16 cellular contexts compared by ENCODE assay signal in the genomic region with DNA sequence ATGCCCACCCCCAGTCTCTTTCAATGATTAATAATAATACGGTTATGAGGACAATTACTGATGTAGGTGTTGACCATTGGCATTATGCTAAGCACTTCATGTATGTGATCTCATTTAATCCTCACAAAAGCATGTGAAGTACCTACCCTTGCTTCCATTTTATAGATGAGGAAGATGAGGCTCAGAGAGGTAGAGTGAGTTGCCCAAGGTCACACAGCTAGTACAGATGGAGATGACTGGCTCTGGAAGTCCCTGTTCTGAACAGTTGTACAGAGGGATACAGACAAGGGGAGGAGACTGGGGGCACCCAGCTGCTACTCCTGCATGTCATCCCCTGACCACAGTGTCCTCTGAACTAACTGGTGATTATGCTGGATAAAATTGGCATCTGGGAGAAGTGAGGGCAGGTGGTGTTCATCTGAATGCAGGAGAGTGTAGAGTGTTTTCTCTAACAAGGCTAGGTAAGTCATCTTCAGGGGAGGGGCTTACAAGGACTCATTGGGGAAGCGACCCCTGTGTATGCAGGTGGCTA. TPM values are rescaled to one million over a fixed set of nuclear protein-coding genes. Genes with fewer than 3 reads are reported as not detected.
A peak's percentile ranks its signal among the peaks of the same experiment; 100 is the strongest.
DNase-seq lines count a peak whose midpoint lies in the region; ATAC-seq and TF ChIP-seq lines count a peak whose summit lies in the region.
"Had no signal": no experiment of that assay in that cellular context is flagged by ENCODE, and none has a peak within 500 bp of the region (broad histone marks: within the 10 kb centered on the region; RNA-seq: fewer than 3 reads in every experiment).

No MANE protein-coding gene starts in this region.

- intact Hi-C loops in left ventricle myocardium inferior (cut with micrococcal nuclease) = no loop called here
- intact Hi-C loops in Right ventricle myocardium inferior (cut with DNase I) = no loop called here
- intact Hi-C loops in PC-9 (cut with micrococcal nuclease; ENCODE audit: unreplicated experiment) = loop anchor here (2.0 kb wide), 1 partner anchor 31 kb away; no protein-coding TSS in a partner anchor

- DNase-seq in left ventricle myocardium inferior (no peak), Right ventricle myocardium inferior (ENCODE audit: missing footprints) (no peak), PC-9 (no peak), upper lobe of left lung (no peak), A172 (ENCODE audit: low spot score) (no peak), GM10248 (ENCODE audit: extremely low spot score) (no peak)
- no peak for DNase-seq in stimulated activated CD4-positive, alpha-beta T cell treated with anti-CD3 and anti-CD28 coated beads, Interleukin-4, amount 100 ng/mL, for 4 hours
- DNase-seq: aorta, dermis blood vessel endothelial cell, DND-41, midbrain, upper lobe of right lung had no signal

- peaks cover 40% of the 10 kb centered on the region for H3K79me2 ChIP-seq in PC-9 (ENCODE audit: low read depth)

- peak overlapping the region; percentile 44 for H3K4me2 ChIP-seq in PC-9

- H3K27ac ChIP-seq in left ventricle myocardium inferior (replicated peaks) = peak overlapping the region; percentile 50
- H3K27ac ChIP-seq in PC-9 = no peak overlapping the region
- H3K27ac ChIP-seq in iPS-18a (ENCODE audit: low read length) = peak overlapping the region; percentile 19
- peak overlapping the region; percentile 50 to 80 (median 66) for H3K27ac ChIP-seq in upper lobe of left lung
- H3K27ac ChIP-seq: BLaER1 treated with 17β-estradiol and CSF1 and Interleukin-3, amounts not matched to agents 10 nM and 100 nM; parathyroid adenoma; upper lobe of right lung had no signal

- no peak for ATAC-seq in Right ventricle myocardium inferior
- no peak for ATAC-seq in upper lobe of left lung (ENCODE audit: low FRiP score in 2 of 2)
- ATAC-seq: activated CD4-positive, CD25-positive, alpha-beta regulatory T cell treated with anti-CD3 and anti-CD28 coated beads, Interleukin-2, amount 50 U/mL, for 24 hours had no signal

- no peak for TF ChIP-seq POLR2A in upper lobe of left lung (IDR thresholded peaks at IDR 0.05)

- H3K9me3 ChIP-seq in left ventricle myocardium inferior (replicated peaks) (no peaks in the 10 kb centered on the region), PC-9 (ENCODE audit: insufficient read depth, low read depth) (no peaks in the 10 kb centered on the region), iPS-18a (ENCODE audit: control insufficient read depth, low read depth, low read length) (no peaks in the 10 kb centered on the region), upper lobe of left lung (no peaks in the 10 kb centered on the region)
- H3K9me3 ChIP-seq: BLaER1 treated with 17β-estradiol and CSF1 and Interleukin-3, amounts not matched to agents 10 nM and 100 nM; upper lobe of right lung had no signal

- no peak overlapping the region for H3K9ac ChIP-seq in iPS-18a (ENCODE audit: low read length)
- H3K9ac ChIP-seq: BLaER1 treated with 17β-estradiol and CSF1 and Interleukin-3, amounts not matched to agents 10 nM and 100 nM; parathyroid adenoma had no signal

- CTCF ChIA-PET in PC-9 (lab: Charles Lee) (interaction anchor here (0.5 to 0.7 kb wide), 2 partner anchors 16 to 47 kb away, joined by 3 read pairs; no protein-coding TSS in a partner anchor), GM10248 (lab: Yijun Ruan, JAX) (interaction anchor here (1.0 kb wide), 1 partner anchor 37 kb away, joined by 3 read pairs; no protein-coding TSS in a partner anchor)

- no peaks in the 10 kb centered on the region for H3K36me3 ChIP-seq in left ventricle myocardium inferior
- no peaks in the 10 kb centered on the region for H3K36me3 ChIP-seq in PC-9 (ENCODE audit: low read depth)
- H3K36me3 ChIP-seq in iPS-18a (ENCODE audit: control insufficient read depth, low read depth, low read length) = no peaks in the 10 kb centered on the region
- H3K36me3 ChIP-seq in upper lobe of left lung = no peaks in the 10 kb centered on the region
- H3K36me3 ChIP-seq: BLaER1 treated with 17β-estradiol and CSF1 and Interleukin-3, amounts not matched to agents 10 nM and 100 nM; upper lobe of right lung had no signal

- H3K4me1 ChIP-seq in left ventricle myocardium inferior (peaks cover 46% of the 10 kb centered on the region), PC-9 (replicated peaks; ENCODE audit: insufficient read depth) (peaks cover 67% of the 10 kb centered on the region), iPS-18a (ENCODE audit: control insufficient read depth, low read depth, low read length) (peaks cover 18% of the 10 kb centered on the region), upper lobe of left lung (peaks cover 10 to 32% (median 16%) of the 10 kb centered on the region in 4 donors)
- H3K4me1 ChIP-seq: parathyroid adenoma had no signal

- peaks cover 43% of the 10 kb centered on the region for H4K20me1 ChIP-seq in PC-9 (ENCODE audit: insufficient read depth)

- no peak overlapping the region for H2AFZ ChIP-seq in PC-9
- H2AFZ ChIP-seq: parathyroid adenoma had no signal

- TF ChIP-seq EP300 in upper lobe of left lung (IDR thresholded peaks at IDR 0.05) = no peak

- H3K27me3 ChIP-seq in left ventricle myocardium inferior (ENCODE audit: low read depth) = no peaks in the 10 kb centered on the region
- no peaks in the 10 kb centered on the region for H3K27me3 ChIP-seq in PC-9 (ENCODE audit: insufficient read depth, low read depth)
- H3K27me3 ChIP-seq in iPS-18a (ENCODE audit: control insufficient read depth, insufficient read depth, low read length) = no peaks in the 10 kb centered on the region
- no peaks in the 10 kb centered on the region for H3K27me3 ChIP-seq in upper lobe of left lung
- H3K27me3 ChIP-seq: upper lobe of right lung had no signal

- peaks cover 60% of the 10 kb centered on the region for H3F3A ChIP-seq in PC-9 (ENCODE audit: insufficient read depth, low read depth)

- POLR2A ChIA-PET in PC-9 (lab: Charles Lee; ENCODE audit: unreplicated experiment) = no interaction called here
- POLR2A ChIA-PET in GM10248 (lab: Yijun Ruan, JAX) = no interaction called here

- BruUV-seq in PC-9 (replicated peaks; lab: Mats Ljungman, UMichigan) = no TSS peak

- H3K4me3 ChIP-seq in left ventricle myocardium inferior = no peak overlapping the region
- no peak overlapping the region for H3K4me3 ChIP-seq in PC-9
- H3K4me3 ChIP-seq in iPS-18a (ENCODE audit: low read length) = peak overlapping the region; percentile 21
- no peak overlapping the region for H3K4me3 ChIP-seq in upper lobe of left lung
- H3K4me3 ChIP-seq: BLaER1 treated with 17β-estradiol and CSF1 and Interleukin-3, amounts not matched to agents 10 nM and 100 nM; upper lobe of right lung had no signal

- no peaks in the 10 kb centered on the region for H3K9me2 ChIP-seq in PC-9 (ENCODE audit: insufficient read depth)

- WGBS in upper lobe of left lung, 2 donors = 88 to 92% methylated on average over 2 of the region's 2 CpGs

- TF ChIP-seq CTCF in left ventricle myocardium inferior (IDR thresholded peaks at IDR 0.05; ENCODE audit: borderline replicate concordance) (no peak), PC-9 (conservative IDR thresholded peaks at IDR 0.05) (no peak), upper lobe of left lung (IDR thresholded peaks at IDR 0.05) (no peak), GM10248 (IDR thresholded peaks at IDR 0.05; ENCODE audit: control extremely low read depth, extremely low read depth, low read depth, missing control alignments) (no peak)

RNA-seq across cellular contexts. Expression of a gene that starts 43.2 kb away (rescaled TPM):
- total RNA-seq in left ventricle myocardium inferior = 12.2 TPM
- 12.8 TPM for total RNA-seq in Right ventricle myocardium inferior
- 44.3 and 47.7 TPM in 2 replicates for total RNA-seq in PC-9 (2021)
- total RNA-seq in upper lobe of left lung = 10 to 100 TPM; 30.9 to 57.7 (median 42.1) TPM
- 6.1 and 7.4 TPM in 2 replicates for total RNA-seq in A172 (2014; rRNA removed; shearing (Covaris generic))

RNA-seq across cellular contexts. Expression of a gene that starts 49.2 kb away (rescaled TPM):
- not detected for total RNA-seq in left ventricle myocardium inferior
- total RNA-seq in Right ventricle myocardium inferior = not detected
- not detected in 2 replicates for total RNA-seq in PC-9 (2021)
- not detected for total RNA-seq in upper lobe of left lung
- not detected in 2 replicates for total RNA-seq in A172 (2014; rRNA removed; shearing (Covaris generic))
- total RNA-seq: aorta, dermis blood vessel endothelial cell, upper lobe of right lung had no signal
